ENCODE assay signal across 12 cellular contexts in the genomic region with DNA sequence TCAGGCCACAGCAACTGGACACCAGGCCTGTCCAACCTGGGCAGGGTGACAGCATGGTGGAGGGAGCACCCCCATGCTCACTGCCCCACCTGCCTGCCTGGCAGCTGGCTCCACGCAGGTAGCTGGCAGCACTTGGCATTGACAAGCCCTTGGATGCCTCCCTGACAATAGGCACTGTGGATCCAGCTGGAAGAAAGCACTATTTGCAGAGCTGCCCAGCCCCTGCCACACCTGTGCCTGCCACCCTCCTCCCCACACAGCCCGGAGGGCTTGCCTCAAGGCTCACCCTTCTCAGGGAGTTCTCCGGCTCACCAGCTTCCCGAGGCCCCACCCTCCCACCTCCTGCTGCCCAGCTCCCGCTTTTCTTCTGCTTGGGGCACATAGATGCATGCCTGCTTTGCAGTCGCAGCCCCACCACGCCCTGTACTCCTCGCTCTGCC.
DNase-seq lines count a peak whose midpoint lies in the region; ATAC-seq, FAIRE-seq and TF ChIP-seq lines count a peak whose summit lies in the region.
"Had no signal": no experiment of that assay in that cellular context is flagged by ENCODE, and none has a peak within 500 bp of the region (broad histone marks: within the 10 kb centered on the region; RNA-seq: fewer than 3 reads in every experiment).

No MANE protein-coding gene starts in this region.

- H3K36me3 ChIP-seq in skeletal muscle tissue (ENCODE audit: control insufficient read depth in 3 of 3, insufficient read depth in 3 of 3, low read length in 3 of 3) = peaks cover 12 to 13% (median 12%) of the 10 kb centered on the region in 3 donors
- H3K36me3 ChIP-seq in CD8-positive, alpha-beta T cell (ENCODE audit: insufficient read depth, low read length) = no peaks in the 10 kb centered on the region

- CTCF ChIA-PET in CD8-positive, alpha-beta T cell (lab: Charles Lee) = no interaction called here

- H3K9me3 ChIP-seq in skeletal muscle tissue (ENCODE audit: control insufficient read depth in 3 of 3, low read length in 3 of 3) = no peaks in the 10 kb centered on the region
- no peaks in the 10 kb centered on the region for H3K9me3 ChIP-seq in CD8-positive, alpha-beta T cell (ENCODE audit: low read length)

- peaks cover 6% of the 10 kb centered on the region for H3K9me3 Mint-ChIP-seq in CD8-positive, alpha-beta T cell

- H3K27ac ChIP-seq in skeletal muscle tissue (ENCODE audit: low read depth, low read length) = peak overlapping the region; percentile 61
- H3K27ac ChIP-seq in CD8-positive, alpha-beta T cell (ENCODE audit: low read depth, low read length) = no peak overlapping the region

- intact Hi-C loops in CD8-positive, alpha-beta T cell (cut with DNase I, micrococcal nuclease) = no loop called here

- H3K4me1 Mint-ChIP-seq in CD8-positive, alpha-beta T cell (ENCODE audit: low read depth) = peaks cover 2% of the 10 kb centered on the region
- H3K4me1 Mint-ChIP-seq: natural killer cell had no signal

- no peak overlapping the region for H3K27ac Mint-ChIP-seq in CD8-positive, alpha-beta T cell
- H3K27ac Mint-ChIP-seq: natural killer cell, T-helper 17 cell had no signal

- H3K9ac ChIP-seq in skeletal muscle tissue (ENCODE audit: low read depth in 1 of 3, low read length in 3 of 3) = peak overlapping the region in 1 of 3 donors; percentile 25

- no peak overlapping the region for H3K4me3 Mint-ChIP-seq in CD8-positive, alpha-beta T cell
- H3K4me3 Mint-ChIP-seq: CD4-positive, CD25-positive, alpha-beta regulatory T cell; natural killer cell; T-helper 17 cell had no signal

- no peaks in the 10 kb centered on the region for H3K27me3 Mint-ChIP-seq in CD8-positive, alpha-beta T cell (ENCODE audit: low read depth)
- H3K27me3 Mint-ChIP-seq: CD4-positive, CD25-positive, alpha-beta regulatory T cell; T-helper 17 cell had no signal

- DNase-seq in NCI-H1092 treated with DMSO at 0.1 percent for 48 hours (lab: John Stamatoyannopoulos, UW) (peak; percentile 67), NCI-H510A (lab: John Stamatoyannopoulos, UW) (peak; percentile 55), epithelial cell of esophagus (ENCODE audit: low read depth) (peak; percentile 40), urothelium cell line (ENCODE audit: low spot score) (no peak)
- DNase-seq in CD8-positive, alpha-beta T cell = no peak
- DNase-seq: CD4-positive, CD25-positive, alpha-beta regulatory T cell; Karpas-422; natural killer cell; T-helper 17 cell had no signal

- FAIRE-seq in urothelium cell line (lab: Jason Lieb, UNC) = no peak

- peaks cover 20% of the 10 kb centered on the region for H3K36me3 Mint-ChIP-seq in CD8-positive, alpha-beta T cell
- H3K36me3 Mint-ChIP-seq: natural killer cell had no signal

- H3K4me1 ChIP-seq in skeletal muscle tissue (ENCODE audit: control insufficient read depth in 3 of 3, insufficient read depth in 3 of 3, low read length in 3 of 3) = peaks cover 56 to 63% (median 60%) of the 10 kb centered on the region in 3 donors
- H3K4me1 ChIP-seq in CD8-positive, alpha-beta T cell (ENCODE audit: insufficient read depth, low read length) = no peaks in the 10 kb centered on the region

- H3K4me3 ChIP-seq in epithelial cell of esophagus (ENCODE audit: low read length) (no peak overlapping the region), skeletal muscle tissue (ENCODE audit: low read length in 3 of 3) (peak overlapping the region in 1 of 3 donors; percentile 6)
- H3K4me3 ChIP-seq in CD8-positive, alpha-beta T cell (ENCODE audit: low read depth, low read length) = no peak overlapping the region

- TF ChIP-seq CTCF in epithelial cell of esophagus (IDR thresholded peaks at IDR 0.05; ENCODE audit: insufficient read depth, low read depth, low read length, missing control alignments) = no peak
- no peak for TF ChIP-seq CTCF in CD8-positive, alpha-beta T cell (IDR thresholded peaks at IDR 0.05)

- POLR2A ChIA-PET in CD8-positive, alpha-beta T cell (lab: Charles Lee) = no interaction called here

- no peak for ATAC-seq in GM18907 (IDR thresholded peaks at IDR 0.05; ENCODE audit: unreplicated experiment)
- no peak for ATAC-seq in GM19397 (IDR thresholded peaks at IDR 0.05; ENCODE audit: unreplicated experiment)
- ATAC-seq in CD8-positive, alpha-beta T cell = no peak
- ATAC-seq: natural killer cell, T-helper 17 cell had no signal

- H3K27me3 ChIP-seq in skeletal muscle tissue (ENCODE audit: control insufficient read depth in 3 of 3, insufficient read depth in 3 of 3, low read length in 3 of 3) = no peaks in the 10 kb centered on the region
- H3K27me3 ChIP-seq in CD8-positive, alpha-beta T cell (ENCODE audit: insufficient read depth, low read length) = no peaks in the 10 kb centered on the region

Comparison
In these comparisons a context has a peak if more than half of its experiments do, and no peak if none do; other contexts are left out.
1. DNase-seq: peak in NCI-H1092 treated with DMSO at 0.1 percent for 48 hours (single experiment), NCI-H510A (single experiment) and epithelial cell of esophagus (single experiment); none in urothelium cell line (single experiment) and CD8-positive, alpha-beta T cell (0 of 7).